In the genomic region with DNA sequence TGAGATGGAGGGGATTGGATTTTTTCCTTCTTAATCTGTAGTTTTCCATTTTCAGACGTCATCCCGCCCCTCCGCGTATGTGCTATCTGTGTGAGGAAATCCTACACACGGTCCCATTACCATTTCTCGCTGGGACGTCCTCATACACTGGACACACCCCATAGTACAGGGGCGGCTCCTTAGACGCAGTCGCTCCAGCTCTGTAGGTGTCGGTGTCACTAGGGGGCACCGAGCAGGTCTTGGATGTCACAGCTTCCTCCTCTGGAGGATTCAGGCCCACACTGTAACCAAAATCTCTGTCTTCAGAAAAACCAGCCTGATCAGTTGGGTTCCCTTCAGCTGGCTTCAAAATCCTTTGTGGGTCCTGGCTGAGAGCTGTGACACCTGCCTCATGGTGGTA, we compare ENCODE assay signal across 25 cellular contexts. TPM values are rescaled to one million over a fixed set of nuclear protein-coding genes. Genes with fewer than 3 reads are reported as not detected.
DNase-seq lines count a peak whose midpoint lies in the region; ATAC-seq, FAIRE-seq and TF ChIP-seq lines count a peak whose summit lies in the region.
"Had no signal": no experiment of that assay in that cellular context is flagged by ENCODE, and none has a peak within 500 bp of the region (broad histone marks: within the 10 kb centered on the region; RNA-seq: fewer than 3 reads in every experiment).

No MANE protein-coding gene starts in this region.

- TF ChIP-seq RAD21 in HepG2 (CRISPR knock-in tag; IDR thresholded peaks at IDR 0.05) (no peak), K562 (CRISPR knock-in tag; conservative IDR thresholded peaks at IDR 0.05 in 1 of 2, IDR thresholded peaks at IDR 0.05 in 1 of 2) (no peak)

- BruUV-seq in HepG2 (replicated peaks; lab: Mats Ljungman, UMichigan) = TSS peak; percentile 7
- no TSS peak for BruUV-seq in K562 (replicated peaks; lab: Mats Ljungman, UMichigan)

- H3K4me1 ChIP-seq in HepG2 (ENCODE audit: insufficient read depth, low read length) = peaks cover 19% of the 10 kb centered on the region
- no peaks in the 10 kb centered on the region for H3K4me1 ChIP-seq in right lobe of liver
- peaks cover 3 to 18% of the 10 kb centered on the region in 2 experiments; a peak in 3 of 5 replicates for H3K4me1 ChIP-seq in K562 (replicated peaks in 1 of 2; ENCODE audit: control insufficient read depth in 2 of 2, insufficient read depth in 2 of 2, low read length in 2 of 2)
- H3K4me1 ChIP-seq: HAP-1 had no signal

- H3K9me3 ChIP-seq in HepG2 (ENCODE audit: low read length) (no peaks in the 10 kb centered on the region), right lobe of liver (no peaks in the 10 kb centered on the region), K562 (replicated peaks; ENCODE audit: control insufficient read depth, insufficient read depth, low read depth, low read length) (no peaks in the 10 kb centered on the region)
- H3K9me3 ChIP-seq: gastrocnemius medialis, HAP-1, right atrium auricular region had no signal

- TF ChIP-seq POLR2A in HepG2 (IDR thresholded peaks at IDR 0.05; ENCODE audit: insufficient read depth in 1 of 2, low read depth in 2 of 2, low read length in 2 of 2) = no peak
- TF ChIP-seq POLR2A in right lobe of liver (IDR thresholded peaks at IDR 0.05) = no peak
- TF ChIP-seq POLR2A in K562 (conservative IDR thresholded peaks at IDR 0.05) = no peak

- FAIRE-seq in HepG2 (lab: Jason Lieb, UNC) (no peak), K562 (lab: Jason Lieb, UNC) (no peak), urothelium cell line (lab: Jason Lieb, UNC) (no peak)

- TF ChIP-seq CTCF in HepG2 (CRISPR knock-in tag; IDR thresholded peaks at IDR 0.05) (peak; percentile 23; the same call in 1 of the 2 replicates), right lobe of liver (IDR thresholded peaks at IDR 0.05) (no peak), K562 (IDR thresholded peaks at IDR 0.05 in 2 of 3, conservative IDR thresholded peaks at IDR 0.05 in 1 of 3; ENCODE audit: insufficient read depth in 2 of 3, low read depth in 1 of 3, low read length in 3 of 3) (no peak)

- H4K20me1 ChIP-seq in HepG2 (ENCODE audit: insufficient read depth, low read length) (peaks cover 7% of the 10 kb centered on the region; the same call in 1 of the 2 replicates), K562 (replicated peaks; ENCODE audit: control insufficient read depth, insufficient read depth, low read length) (peaks cover 9% of the 10 kb centered on the region)

- no peak overlapping the region for H3K4me3 ChIP-seq in HepG2 (replicated peaks in 1 of 3; ENCODE audit: insufficient read depth in 1 of 3, low read depth in 2 of 3, low read length in 3 of 3)
- no peak overlapping the region for H3K4me3 ChIP-seq in right lobe of liver
- no peak overlapping the region for H3K4me3 ChIP-seq in K562
- H3K4me3 ChIP-seq: gastrocnemius medialis, HAP-1, right atrium auricular region had no signal

- POLR2A ChIA-PET in HepG2 (lab: Yijun Ruan, JAX) = no interaction called here
- POLR2A ChIA-PET in K562 (lab: Yijun Ruan, JAX) = no interaction called here

- H3K9ac ChIP-seq in HepG2 (ENCODE audit: insufficient read depth, low read depth, low read length) (no peak overlapping the region), K562 (ENCODE audit: insufficient read depth in 1 of 2, low read depth in 2 of 2, low read length in 2 of 2) (no peak overlapping the region)

- peaks cover 26% of the 10 kb centered on the region for H3K79me2 ChIP-seq in HepG2 (ENCODE audit: insufficient read depth, low read length)
- peaks cover 65% of the 10 kb centered on the region for H3K79me2 ChIP-seq in K562 (ENCODE audit: control insufficient read depth, insufficient read depth, low read length)

- intact Hi-C loops in HepG2 (cut with micrococcal nuclease; ENCODE audit: unreplicated experiment) = no loop called here
- intact Hi-C loops in right lobe of liver (cut with DNase I) = no loop called here
- intact Hi-C loops in K562 (cut with micrococcal nuclease) = no loop called here

- CTCF ChIA-PET in HepG2 (lab: Yijun Ruan, JAX; ENCODE audit: low intra/inter-chr PET ratio, low total read pairs) (no interaction called here), K562 (lab: Yijun Ruan, JAX; ENCODE audit: low intra/inter-chr PET ratio) (no interaction called here)

- H3K27ac ChIP-seq in HepG2 (ENCODE audit: extremely low read length, insufficient read depth, low read length) (no peak overlapping the region), right lobe of liver (no peak overlapping the region), K562 (ENCODE audit: extremely low read depth, low read depth, low read length) (no peak overlapping the region)
- H3K27ac ChIP-seq: gastrocnemius medialis, right atrium auricular region had no signal

- 93% methylated on average over 12 of the region's 12 CpGs for WGBS in HepG2 (ENCODE audit: low lambda C conversion rate)
- 80% methylated on average over 8 of the region's 12 CpGs for WGBS in right lobe of liver (ENCODE audit: insufficient coverage, low coverage, low lambda C conversion rate, missing lambda C conversion rate)
- WGBS in K562 (ENCODE audit: insufficient coverage, low coverage, missing lambda C conversion rate) = 86% methylated on average over 12 of the region's 12 CpGs

- H3K4me2 ChIP-seq in HepG2 (ENCODE audit: low read depth, low read length) (no peak overlapping the region), K562 (ENCODE audit: insufficient read depth, low read length) (no peak overlapping the region)

- in situ Hi-C loops in HepG2 (cut with HindIII; ENCODE audit: extremely low pct_ligation_motif_present, low pct_unique_long_range_greater_than_20kb) (no loop called here), K562 (cut with MboI) (no loop called here)

- H3K9me1 ChIP-seq in K562 (ENCODE audit: control insufficient read depth, insufficient read depth, low read length) = peaks cover 3% of the 10 kb centered on the region

- DNase-seq in HepG2 (ENCODE audit: low spot score) (no peak), right lobe of liver (no peak), NAMALWA (ENCODE audit: low spot score) (peak; percentile 51), K562 (ENCODE audit: extremely low read depth in 1 of 4, low spot score in 3 of 4) (peak in 2 of 4 experiments; percentile 20 to 31), urothelium cell line (ENCODE audit: low spot score) (no peak), T1000 (lab: John Stamatoyannopoulos, UW) (no peak)
- no peak for DNase-seq in activated naive CD4-positive, alpha-beta T cell (lab: John Stamatoyannopoulos, UW)
- no peak for DNase-seq in stimulated activated naive CD4-positive, alpha-beta T cell treated with Interleukin-2 at 50 U/mL for 16 hours (lab: John Stamatoyannopoulos, UW)
- DNase-seq: activated B cell treated with CpG ODN at 0.5 μM for 24 hours; activated CD4-positive, alpha-beta T cell treated with anti-CD3 and anti-CD28 coated beads, Interleukin-2, amount 50 U/mL, for 48 hours; activated T-cell treated with anti-CD3 and anti-CD28 coated beads, Interleukin-2, amount 50 U/mL, for 4 hours; CD4-positive, alpha-beta memory T cell; gastrocnemius medialis; hypothalamus; islet precursor cell; NCI-H1105 treated with DMSO at 0.1 percent for 48 hours; NCI-H2107; NCI-H510A treated with DMSO at 0.1 percent for 48 hours; SHP77; stimulated activated CD4-positive, alpha-beta T cell treated with anti-CD3 and anti-CD28 coated beads, Interleukin-12 subunit alpha, Interleukin-12 subunit beta, amount 100 ng/mL, for 4 hours; substantia nigra; T-helper 1 cell had no signal

- H3K36me3 ChIP-seq in HepG2 (replicated peaks in 1 of 2; ENCODE audit: control insufficient read depth in 1 of 2, insufficient read depth in 2 of 2, low read length in 2 of 2) (peaks cover 12 to 45% of the 10 kb centered on the region in 2 experiments), right lobe of liver (peaks cover 0 to 43% (median 24%) of the 10 kb centered on the region in 4 donors), K562 (ENCODE audit: control insufficient read depth, insufficient read depth, low read length) (peaks cover 83% of the 10 kb centered on the region)

- TF ChIP-seq EP300 in HepG2 (IDR thresholded peaks at IDR 0.05; ENCODE audit: low read depth in 2 of 2, low read length in 2 of 2) (no peak), HepG2 (CRISPR knock-in tag; IDR thresholded peaks at IDR 0.05; ENCODE audit: borderline replicate concordance) (no peak), K562 (IDR thresholded peaks at IDR 0.05; ENCODE audit: low read length) (no peak)

- ATAC-seq in HepG2 (peak; percentile 67), right lobe of liver (no peak), K562 (peak; percentile 69)
- ATAC-seq: activated T-cell treated with anti-CD3 and anti-CD28 coated beads, Interleukin-2, amount 50 U/mL, for 4 hours; esophagus mucosa; gastrocnemius medialis had no signal

- no peaks in the 10 kb centered on the region for H3K27me3 ChIP-seq in HepG2 (ENCODE audit: control insufficient read depth in 1 of 2, insufficient read depth in 2 of 2, low read length in 2 of 2)
- H3K27me3 ChIP-seq in right lobe of liver = no peaks in the 10 kb centered on the region
- no peaks in the 10 kb centered on the region for H3K27me3 ChIP-seq in K562 (ENCODE audit: control insufficient read depth in 2 of 2, insufficient read depth in 2 of 2, low read length in 2 of 2)
- H3K27me3 ChIP-seq: gastrocnemius medialis, right atrium auricular region had no signal

- no peak overlapping the region for H2AFZ ChIP-seq in HepG2 (ENCODE audit: low read length)
- no peak overlapping the region for H2AFZ ChIP-seq in K562 (ENCODE audit: low read depth, low read length)

RNA-seq across cellular contexts. Expression of a gene that starts 7.1 kb away (rescaled TPM):
- 16.2 and 35.3 TPM in 2 replicates for total RNA-seq in HepG2 (2016; rRNA removed; fragmentation: Illumina TruSeq; extraction: Trizol)
- total RNA-seq in HepG2 (2016; cell fraction: cytosol; rRNA removed; fragmentation: Illumina TruSeq; extraction: Trizol; ENCODE audit: low read depth) = 20.1 and 20.5 TPM in 2 replicates
- total RNA-seq in HepG2 (2016; cell fraction: insoluble cytoplasmic fraction; rRNA removed; fragmentation: Illumina TruSeq; extraction: Trizol) = 14.0 and 36.7 TPM in 2 replicates
- 16.8 and 21.8 TPM in 2 replicates for total RNA-seq in HepG2 (2016; cell fraction: membrane; rRNA removed; fragmentation: Illumina TruSeq; extraction: Trizol)
- total RNA-seq in HepG2 (2016; cell fraction: nucleus; rRNA removed; fragmentation: Illumina TruSeq; extraction: Trizol) = 62.3 and 64.4 TPM in 2 replicates
- 37.1 and 51.2 TPM in 2 replicates for polyA plus RNA-seq in HepG2 (2011; rRNA removed)
- polyA plus RNA-seq in HepG2 (2011; cell fraction: cytosol; rRNA removed) = 23.3 and 24.4 TPM in 2 replicates
- 163 and 166 TPM in 2 replicates for polyA plus RNA-seq in HepG2 (2011; cell fraction: nucleus; rRNA removed)
- 30.1 and 31.6 TPM in 2 replicates for polyA plus RNA-seq in HepG2 (2012)
- 3.0 and 3.4 TPM in 2 replicates for polyA plus RNA-seq in HepG2 (2016; cell fraction: cytosol; fragmentation: Illumina TruSeq; extraction: Trizol; ENCODE audit: low read depth)
- polyA plus RNA-seq in HepG2 (2016; cell fraction: insoluble cytoplasmic fraction; fragmentation: Illumina TruSeq; extraction: Trizol; ENCODE audit: low read depth) = 12.3 and 14.0 TPM in 2 replicates
- 7.1 and 7.4 TPM in 2 replicates for polyA plus RNA-seq in HepG2 (2016; cell fraction: membrane; fragmentation: Illumina TruSeq; extraction: Trizol; ENCODE audit: low read depth)
- polyA plus RNA-seq in HepG2 (2016; cell fraction: nucleus; fragmentation: Illumina TruSeq; extraction: Trizol; ENCODE audit: insufficient read depth, low read depth) = 129 and 136 TPM in 2 replicates
- polyA minus RNA-seq in HepG2 (2011; rRNA and poly(A)+ RNA removed; ENCODE audit: low replicate concordance) = 183 and 431 TPM in 2 replicates
- polyA minus RNA-seq in HepG2 (2011; cell fraction: cytosol; rRNA and poly(A)+ RNA removed) = 26.3 and 37.6 TPM in 2 replicates
- polyA minus RNA-seq in HepG2 (2011; cell fraction: nucleus; rRNA and poly(A)+ RNA removed) = 111 and 121 TPM in 2 replicates
- total RNA-seq in right lobe of liver = 10 to 100 TPM; 13.9 to 25.1 (median 15.7) TPM
- 353 and 486 TPM in 2 replicates for total RNA-seq in K562 (2011; cell fraction: chromatin; rRNA removed; ENCODE audit: low replicate concordance)
- total RNA-seq in K562 (2011; cell fraction: nucleolus; rRNA removed) = 225 and 254 TPM in 2 replicates
- 264 and 271 TPM in 2 replicates for total RNA-seq in K562 (2011; cell fraction: nucleoplasm; rRNA removed)
- 33.6 and 42.3 TPM in 2 replicates for total RNA-seq in K562 (2014; rRNA removed)
- total RNA-seq in K562 (2014; rRNA removed; fragmentation: Illumina TruSeq; extraction: Trizol) = 44.0 and 45.6 TPM in 2 replicates
- 49.5 and 50.4 TPM in 2 replicates for total RNA-seq in K562 (2015; rRNA removed; fragmentation: Illumina TruSeq; extraction: Trizol)
- total RNA-seq in K562 (2021) = 54.3 and 56.9 TPM in 2 replicates
- 57.7 and 69.0 TPM in 2 replicates for polyA plus RNA-seq in K562 (2011; rRNA removed)
- 41.4 and 48.0 TPM in 2 replicates for polyA plus RNA-seq in K562 (2011; cell fraction: cytosol; rRNA removed)
- 224 and 322 TPM in 2 replicates for polyA plus RNA-seq in K562 (2011; cell fraction: nucleus; rRNA removed)
- polyA plus RNA-seq in K562 (2012) = 39.1 and 44.5 TPM in 2 replicates
- 43.6 and 46.3 TPM in 2 replicates for polyA plus RNA-seq in K562 (2014; fragmentation: Illumina TruSeq; extraction: Trizol)
- polyA plus RNA-seq in K562 (2014; fragmentation: Nextera tagmentation; extraction: Ambion mirVana) = 1 to 10 TPM; 3.2 TPM
- 49.7 and 51.6 TPM in 2 replicates for polyA plus RNA-seq in K562 (2014; rRNA removed)
- 139 and 163 TPM in 2 replicates for polyA minus RNA-seq in K562 (2011; rRNA and poly(A)+ RNA removed)
- 46.5 and 72.4 TPM in 2 replicates for polyA minus RNA-seq in K562 (2011; cell fraction: cytosol; rRNA and poly(A)+ RNA removed)
- 105 and 129 TPM in 2 replicates for polyA minus RNA-seq in K562 (2011; cell fraction: nucleus; rRNA and poly(A)+ RNA removed)

RNA-seq across cellular contexts. Expression of a gene that starts 43.9 kb away (rescaled TPM):
- total RNA-seq in HepG2 (2016; rRNA removed; fragmentation: Illumina TruSeq; extraction: Trizol) (77.1 and 77.9 TPM in 2 replicates), right lobe of liver (10 to 100 TPM; 22.7 to 50.7 (median 27.6) TPM), K562 (2014; rRNA removed) (99.8 and 119 TPM in 2 replicates), K562 (2014; rRNA removed; fragmentation: Illumina TruSeq; extraction: Trizol) (56.8 and 69.5 TPM in 2 replicates), K562 (2015; rRNA removed; fragmentation: Illumina TruSeq; extraction: Trizol) (88.5 and 89.0 TPM in 2 replicates), K562 (2021) (121 and 125 TPM in 2 replicates)
- 37.0 and 40.3 TPM in 2 replicates for total RNA-seq in HepG2 (2016; cell fraction: cytosol; rRNA removed; fragmentation: Illumina TruSeq; extraction: Trizol; ENCODE audit: low read depth)
- total RNA-seq in HepG2 (2016; cell fraction: insoluble cytoplasmic fraction; rRNA removed; fragmentation: Illumina TruSeq; extraction: Trizol) = 75.8 and 78.5 TPM in 2 replicates
- total RNA-seq in HepG2 (2016; cell fraction: membrane; rRNA removed; fragmentation: Illumina TruSeq; extraction: Trizol) = 82.5 and 88.7 TPM in 2 replicates
- 27.7 and 31.2 TPM in 2 replicates for total RNA-seq in HepG2 (2016; cell fraction: nucleus; rRNA removed; fragmentation: Illumina TruSeq; extraction: Trizol)
- polyA plus RNA-seq in HepG2 (2011; rRNA removed) (18.0 and 23.8 TPM in 2 replicates), K562 (2011; rRNA removed) (49.1 and 49.2 TPM in 2 replicates), K562 (2014; fragmentation: Illumina TruSeq; extraction: Trizol) (90.2 and 97.3 TPM in 2 replicates), K562 (2014; fragmentation: Nextera tagmentation; extraction: Ambion mirVana) (10 to 100 TPM in 1 of 2 experiments, 1 to 10 TPM in 1; 7.4 to 11.4 TPM), K562 (2014; rRNA removed) (60.7 and 78.9 TPM in 2 replicates)
- polyA plus RNA-seq in HepG2 (2011; cell fraction: cytosol; rRNA removed) = 15.3 and 23.5 TPM in 2 replicates
- polyA plus RNA-seq in HepG2 (2011; cell fraction: nucleus; rRNA removed) = 14.4 and 15.9 TPM in 2 replicates
- 14.5 and 23.5 TPM in 2 replicates for polyA plus RNA-seq in HepG2 (2012)
- 28.3 and 31.0 TPM in 2 replicates for polyA plus RNA-seq in HepG2 (2016; cell fraction: cytosol; fragmentation: Illumina TruSeq; extraction: Trizol; ENCODE audit: low read depth)
- polyA plus RNA-seq in HepG2 (2016; cell fraction: insoluble cytoplasmic fraction; fragmentation: Illumina TruSeq; extraction: Trizol; ENCODE audit: low read depth) = 59.5 and 70.5 TPM in 2 replicates
- 47.3 and 51.7 TPM in 2 replicates for polyA plus RNA-seq in HepG2 (2016; cell fraction: membrane; fragmentation: Illumina TruSeq; extraction: Trizol; ENCODE audit: low read depth)
- polyA plus RNA-seq in HepG2 (2016; cell fraction: nucleus; fragmentation: Illumina TruSeq; extraction: Trizol; ENCODE audit: insufficient read depth, low read depth) = 43.9 and 45.1 TPM in 2 replicates
- polyA minus RNA-seq in HepG2 (2011; rRNA and poly(A)+ RNA removed; ENCODE audit: low replicate concordance) = 89.6 and 210 TPM in 2 replicates
- 28.3 and 32.7 TPM in 2 replicates for polyA minus RNA-seq in HepG2 (2011; cell fraction: cytosol; rRNA and poly(A)+ RNA removed)
- 9.9 and 10.2 TPM in 2 replicates for polyA minus RNA-seq in HepG2 (2011; cell fraction: nucleus; rRNA and poly(A)+ RNA removed)
- total RNA-seq in K562 (2011; cell fraction: chromatin; rRNA removed; ENCODE audit: low replicate concordance) = 33.1 and 58.6 TPM in 2 replicates
- total RNA-seq in K562 (2011; cell fraction: nucleolus; rRNA removed) = 36.3 and 36.7 TPM in 2 replicates
- total RNA-seq in K562 (2011; cell fraction: nucleoplasm; rRNA removed) = 27.6 and 28.5 TPM in 2 replicates
- polyA plus RNA-seq in K562 (2011; cell fraction: cytosol; rRNA removed) = 56.7 and 135 TPM in 2 replicates
- polyA plus RNA-seq in K562 (2011; cell fraction: nucleus; rRNA removed) = 20.9 and 37.2 TPM in 2 replicates
- polyA plus RNA-seq in K562 (2012) = 39.2 and 77.3 TPM in 2 replicates
- polyA minus RNA-seq in K562 (2011; rRNA and poly(A)+ RNA removed) = 33.5 and 64.2 TPM in 2 replicates
- polyA minus RNA-seq in K562 (2011; cell fraction: cytosol; rRNA and poly(A)+ RNA removed) = 85.1 and 114 TPM in 2 replicates
- 17.0 and 19.7 TPM in 2 replicates for polyA minus RNA-seq in K562 (2011; cell fraction: nucleus; rRNA and poly(A)+ RNA removed)

Comparison
In these comparisons a context has a peak if more than half of its experiments do, and no peak if none do; other contexts are left out.
1. ATAC-seq: peak in HepG2 (single experiment) and K562 (single experiment); none in right lobe of liver (0 of 4).